In the genomic region with DNA sequence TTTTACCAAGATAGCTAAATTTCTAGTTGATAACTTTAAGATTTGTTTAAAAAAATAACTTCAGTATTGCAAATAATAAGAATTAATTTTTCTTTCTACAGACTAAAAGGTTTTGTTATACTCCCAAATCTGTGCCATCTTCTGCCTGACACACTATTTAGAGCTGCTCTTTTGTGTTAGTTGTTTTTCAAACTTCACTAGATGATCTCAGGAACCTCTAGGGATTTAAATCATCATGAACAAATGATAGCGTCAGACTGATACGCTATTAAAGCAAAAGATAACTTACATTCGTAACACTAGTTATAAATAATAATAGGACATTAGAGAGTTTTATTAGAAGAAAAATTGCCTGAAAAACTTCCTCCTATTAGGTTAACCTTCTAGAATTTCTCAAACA, we compare ENCODE assay signal across 15 cellular contexts.
"Had no signal": no experiment of that assay in that cellular context is flagged by ENCODE, and none has a peak within 500 bp of the region (broad histone marks: within the 10 kb centered on the region; RNA-seq: fewer than 3 reads in every experiment).

No MANE protein-coding gene starts in this region.

- ATAC-seq: activated T-helper 17 cell treated with anti-CD3 and anti-CD28 coated beads, Interleukin-2, amount 50 U/mL, for 72 hours had no signal

- H3K9ac ChIP-seq: SK-N-SH had no signal

- H3K36me3 Mint-ChIP-seq: activated naive CD8-positive, alpha-beta T cell; brain had no signal

- H3K27ac ChIP-seq: PC-9, VCaP had no signal

- DNase-seq: activated CD4-positive, alpha-beta memory T cell treated with anti-CD3 and anti-CD28 coated beads, Interleukin-2, amount 10 ng/mL, durations not matched to agents 7 days and 5 days; activated CD4-positive, alpha-beta T cell treated with anti-CD3 and anti-CD28 coated beads, Interleukin-2, amount 50 U/mL, for 1 hour; activated CD4-positive, CD25-positive, alpha-beta regulatory T cell; activated gamma-delta T cell; activated naive CD4-positive, alpha-beta T cell treated with anti-CD3 and anti-CD28 coated beads for 36 hours; activated T-cell treated with anti-CD3 and anti-CD28 coated beads for 4 hours; activated T-cell treated with anti-CD3 and anti-CD28 coated beads, Interleukin-2, amount 50 U/mL, for 48 hours; T-helper 1 cell had no signal

- H3K27ac Mint-ChIP-seq: activated CD4-positive, alpha-beta memory T cell treated with anti-CD3 and anti-CD28 coated beads, Interleukin-2, amount 10 ng/mL, durations not matched to agents 7 days and 5 days; activated naive CD4-positive, alpha-beta T cell treated with anti-CD3 and anti-CD28 coated beads for 36 hours; activated naive CD8-positive, alpha-beta T cell; activated T-helper 17 cell treated with anti-CD3 and anti-CD28 coated beads, Interleukin-2, amount 50 U/mL, for 72 hours had no signal

- H3K4me3 ChIP-seq: MG63, PC-9 had no signal

- H3K36me3 ChIP-seq: MG63 had no signal

- H3K9me3 ChIP-seq: MG63, SK-N-SH had no signal

- H3K4me1 Mint-ChIP-seq: activated CD4-positive, alpha-beta memory T cell treated with anti-CD3 and anti-CD28 coated beads, Interleukin-2, amount 10 ng/mL, durations not matched to agents 7 days and 5 days; activated T-helper 17 cell treated with anti-CD3 and anti-CD28 coated beads, Interleukin-2, amount 50 U/mL, for 72 hours had no signal

- H3K4me3 Mint-ChIP-seq: activated CD4-positive, alpha-beta memory T cell treated with anti-CD3 and anti-CD28 coated beads, Interleukin-2, amount 10 ng/mL, durations not matched to agents 7 days and 5 days; activated naive CD4-positive, alpha-beta T cell treated with anti-CD3 and anti-CD28 coated beads for 36 hours; activated naive CD8-positive, alpha-beta T cell; activated T-helper 17 cell treated with anti-CD3 and anti-CD28 coated beads, Interleukin-2, amount 50 U/mL, for 72 hours had no signal

- H3K27me3 Mint-ChIP-seq: activated CD4-positive, alpha-beta memory T cell treated with anti-CD3 and anti-CD28 coated beads, Interleukin-2, amount 10 ng/mL, durations not matched to agents 7 days and 5 days; brain had no signal
